Comparison of ENCODE assay signal across 26 cellular contexts in genomic region chr2:126685629-126686028, GRCh38. TPM values are rescaled to one million over a fixed set of nuclear protein-coding genes. Genes with fewer than 3 reads are reported as not detected.
DNase-seq lines count a peak whose midpoint lies in the region; ATAC-seq and TF ChIP-seq lines count a peak whose summit lies in the region.
"Had no signal": no experiment of that assay in that cellular context is flagged by ENCODE, and none has a peak within 500 bp of the region (broad histone marks: within the 10 kb centered on the region; RNA-seq: fewer than 3 reads in every experiment).

No MANE protein-coding gene starts in this region.

- CTCF ChIA-PET in activated naive CD4-positive, alpha-beta T cell treated with anti-CD3 and anti-CD28 coated beads, Interleukin-2, amount 10 ng/mL, durations not matched to agents 7 days and 5 days (lab: Charles Lee), result no interaction called here
- CTCF ChIA-PET in OCI-LY7 (lab: Charles Lee; ENCODE audit: unreplicated experiment), result no interaction called here

- no peaks in the 10 kb centered on the region for H3K27me3 ChIP-seq in parathyroid adenoma (ENCODE audit: control insufficient read depth, insufficient read depth, low read length)
- H3K27me3 ChIP-seq: SJSA1 had no signal

- peaks cover 62% of the 10 kb centered on the region for H3K36me3 ChIP-seq in OCI-LY7 (ENCODE audit: insufficient read depth, low read length)
- no peaks in the 10 kb centered on the region for H3K36me3 ChIP-seq in parathyroid adenoma (ENCODE audit: control insufficient read depth, insufficient read depth, low read length)
- H3K36me3 ChIP-seq: HAP-1, SJSA1 had no signal

- H3K4me3 Mint-ChIP-seq in activated naive CD4-positive, alpha-beta T cell treated with anti-CD3 and anti-CD28 coated beads, Interleukin-2, amount 10 ng/mL, durations not matched to agents 7 days and 5 days, result no peak overlapping the region
- H3K4me3 Mint-ChIP-seq in activated naive CD8-positive, alpha-beta T cell treated with anti-CD3 and anti-CD28 coated beads, Interleukin-2, amount 10 ng/mL, durations not matched to agents 7 days and 5 days, result no peak overlapping the region
- H3K4me3 Mint-ChIP-seq: HFFc6 had no signal

- H3K9me3 ChIP-seq in OCI-LY7 (ENCODE audit: low read length), result 0 out of 2 replicates have a peak, but pooled peaks cover 4% of the 10 kb centered on the region
- no peaks in the 10 kb centered on the region for H3K9me3 ChIP-seq in parathyroid adenoma (ENCODE audit: control insufficient read depth, low read length)
- H3K9me3 ChIP-seq: HAP-1, SJSA1 had no signal

- peak overlapping the region; percentile 72 for H3K27ac Mint-ChIP-seq in activated naive CD4-positive, alpha-beta T cell treated with anti-CD3 and anti-CD28 coated beads, Interleukin-2, amount 10 ng/mL, durations not matched to agents 7 days and 5 days
- H3K27ac Mint-ChIP-seq in activated naive CD4-positive, alpha-beta T cell treated with anti-CD3 and anti-CD28 coated beads, Interleukin-2, amount 50 U/mL, for 72 hours, result peak overlapping the region in 1 of 2 donors; percentile 42
- peak overlapping the region; percentile 83 for H3K27ac Mint-ChIP-seq in activated naive CD8-positive, alpha-beta T cell treated with anti-CD3 and anti-CD28 coated beads, Interleukin-2, amount 10 ng/mL, durations not matched to agents 7 days and 5 days
- H3K27ac Mint-ChIP-seq: HFFc6 had no signal

- peaks cover 18% of the 10 kb centered on the region for H3K4me1 ChIP-seq in OCI-LY7 (ENCODE audit: insufficient read depth, low read length, poor library complexity, severe bottlenecking)
- H3K4me1 ChIP-seq in parathyroid adenoma, result peaks cover 47% of the 10 kb centered on the region
- H3K4me1 ChIP-seq: HAP-1, SJSA1 had no signal

- peaks cover 83% of the 10 kb centered on the region for H3K36me3 Mint-ChIP-seq in activated naive CD4-positive, alpha-beta T cell treated with anti-CD3 and anti-CD28 coated beads, Interleukin-2, amount 10 ng/mL, durations not matched to agents 7 days and 5 days
- peaks cover 43 to 80% of the 10 kb centered on the region in 2 donors for H3K36me3 Mint-ChIP-seq in activated naive CD4-positive, alpha-beta T cell treated with anti-CD3 and anti-CD28 coated beads, Interleukin-2, amount 50 U/mL, for 72 hours
- H3K36me3 Mint-ChIP-seq in activated naive CD8-positive, alpha-beta T cell treated with anti-CD3 and anti-CD28 coated beads, Interleukin-2, amount 10 ng/mL, durations not matched to agents 7 days and 5 days, result peaks cover 72% of the 10 kb centered on the region

- no peaks in the 10 kb centered on the region for H3K27me3 Mint-ChIP-seq in activated naive CD4-positive, alpha-beta T cell treated with anti-CD3 and anti-CD28 coated beads, Interleukin-2, amount 10 ng/mL, durations not matched to agents 7 days and 5 days
- no peaks in the 10 kb centered on the region for H3K27me3 Mint-ChIP-seq in activated naive CD8-positive, alpha-beta T cell treated with anti-CD3 and anti-CD28 coated beads, Interleukin-2, amount 10 ng/mL, durations not matched to agents 7 days and 5 days

- H3K27ac ChIP-seq in OCI-LY7 (ENCODE audit: low read depth, low read length, poor library complexity, severe bottlenecking) (peak overlapping the region; percentile 57), parathyroid adenoma (peak overlapping the region; percentile 87)
- H3K27ac ChIP-seq: SJSA1 had no signal

- H4K20me1 ChIP-seq in OCI-LY7 (ENCODE audit: insufficient read depth, low read length), result no peaks in the 10 kb centered on the region

- no peak overlapping the region for H3K4me3 ChIP-seq in OCI-LY7 (ENCODE audit: low read depth, low read length, poor library complexity, severe bottlenecking)
- no peak overlapping the region for H3K4me3 ChIP-seq in parathyroid adenoma (ENCODE audit: low read depth, low read length)
- H3K4me3 ChIP-seq: HAP-1, SJSA1 had no signal

- no peak overlapping the region for H2AFZ ChIP-seq in OCI-LY7 (ENCODE audit: low read length)
- peak overlapping the region; percentile 59 for H2AFZ ChIP-seq in parathyroid adenoma

- no TSS peak for BruUV-seq in OCI-LY7 (replicated peaks; lab: Mats Ljungman, UMichigan)

- H3K9me3 Mint-ChIP-seq in activated naive CD4-positive, alpha-beta T cell treated with anti-CD3 and anti-CD28 coated beads, Interleukin-2, amount 10 ng/mL, durations not matched to agents 7 days and 5 days, result peaks cover 15% of the 10 kb centered on the region
- peaks cover 1 to 6% of the 10 kb centered on the region in 2 donors for H3K9me3 Mint-ChIP-seq in activated naive CD4-positive, alpha-beta T cell treated with anti-CD3 and anti-CD28 coated beads, Interleukin-2, amount 50 U/mL, for 72 hours
- peaks cover 9% of the 10 kb centered on the region for H3K9me3 Mint-ChIP-seq in activated naive CD8-positive, alpha-beta T cell treated with anti-CD3 and anti-CD28 coated beads, Interleukin-2, amount 10 ng/mL, durations not matched to agents 7 days and 5 days
- H3K9me3 Mint-ChIP-seq: HFFc6 had no signal

- H3K4me2 ChIP-seq in OCI-LY7 (ENCODE audit: low read length) (peak overlapping the region; percentile 26), parathyroid adenoma (ENCODE audit: low read length) (no peak overlapping the region)

- no peak for DNase-seq in activated naive CD4-positive, alpha-beta T cell treated with anti-CD3 and anti-CD28 coated beads, Interleukin-2, amount 10 ng/mL, durations not matched to agents 7 days and 5 days
- DNase-seq in activated naive CD4-positive, alpha-beta T cell treated with anti-CD3 and anti-CD28 coated beads, Interleukin-2, amount 50 U/mL, for 72 hours (ENCODE audit: low spot score in 2 of 2), result no peak
- peak; percentile 77 for DNase-seq in OCI-LY7 (ENCODE audit: low spot score)
- DNase-seq in activated naive CD8-positive, alpha-beta T cell treated with anti-CD3 and anti-CD28 coated beads, Interleukin-2, amount 10 ng/mL, durations not matched to agents 7 days and 5 days, result no peak
- DNase-seq in AG08396 (ENCODE audit: low spot score), result no peak
- DNase-seq in NCI-H1436 (lab: John Stamatoyannopoulos, UW), result no peak
- DNase-seq: 8988T, ACHN, COR-L47, DMS53, GOT3, HFFc6, KBM-7, NCI-H1105 treated with DMSO at 0.1 percent for 48 hours, NCI-H2029, NCI-H446 treated with DMSO at 0.1 percent for 48 hours, NCI-H526, NCI-H82, Right ventricle myocardium superior, RPMI8226 had no signal

- POLR2A ChIA-PET in OCI-LY7 (lab: Charles Lee), result interaction anchor here (1.1 to 1.2 kb wide), 2 partner anchors 22 to 46 kb away, joined by 3 read pairs; no protein-coding TSS in a partner anchor
- POLR2A ChIA-PET in activated naive CD8-positive, alpha-beta T cell treated with anti-CD3 and anti-CD28 coated beads, Interleukin-2, amount 10 ng/mL, durations not matched to agents 7 days and 5 days (lab: Charles Lee), result interaction anchor here (0.6 to 0.7 kb wide), 2 partner anchors 10 to 21 kb away, joined by 3 read pairs; no protein-coding TSS in a partner anchor

- ATAC-seq in activated naive CD4-positive, alpha-beta T cell treated with anti-CD3 and anti-CD28 coated beads, Interleukin-2, amount 50 U/mL, for 72 hours, result no peak
- ATAC-seq in activated naive CD8-positive, alpha-beta T cell treated with anti-CD3 and anti-CD28 coated beads, Interleukin-2, amount 10 ng/mL, durations not matched to agents 7 days and 5 days (ENCODE audit: low read depth), result peak; percentile 45
- ATAC-seq in HG02759 (IDR thresholded peaks at IDR 0.05; ENCODE audit: unreplicated experiment), result no peak

- no peaks in the 10 kb centered on the region for H3K9me2 ChIP-seq in OCI-LY7 (ENCODE audit: insufficient read depth, low read length)

- no peak overlapping the region for H3K9ac ChIP-seq in parathyroid adenoma

- intact Hi-C loops in OCI-LY7 (cut with micrococcal nuclease; ENCODE audit: unreplicated experiment), result no loop called here

- H3K4me1 Mint-ChIP-seq in activated naive CD4-positive, alpha-beta T cell treated with anti-CD3 and anti-CD28 coated beads, Interleukin-2, amount 10 ng/mL, durations not matched to agents 7 days and 5 days, result peaks cover 24% of the 10 kb centered on the region
- H3K4me1 Mint-ChIP-seq in activated naive CD8-positive, alpha-beta T cell treated with anti-CD3 and anti-CD28 coated beads, Interleukin-2, amount 10 ng/mL, durations not matched to agents 7 days and 5 days, result peaks cover 18% of the 10 kb centered on the region

- H3K79me2 ChIP-seq in OCI-LY7 (ENCODE audit: insufficient read depth, low read depth, low read length) (no peaks in the 10 kb centered on the region), parathyroid adenoma (no peaks in the 10 kb centered on the region)

- TF ChIP-seq CTCF in OCI-LY7 (conservative IDR thresholded peaks at IDR 0.05; ENCODE audit: low read length) (no peak), parathyroid adenoma (IDR thresholded peaks at IDR 0.05) (no peak)

RNA-seq across cellular contexts. Expression of gene GYPC, which starts 29.7 kb away (rescaled TPM):
- total RNA-seq in activated naive CD4-positive, alpha-beta T cell treated with anti-CD3 and anti-CD28 coated beads, Interleukin-2, amount 50 U/mL, for 72 hours, result 100 to 1,000 TPM; 111 to 161 TPM
- total RNA-seq in OCI-LY7 (2014; rRNA removed; shearing (Covaris generic)), result 117 and 154 TPM in 2 replicates
- total RNA-seq in OCI-LY7 (2022), result 96.4 and 107 TPM in 2 replicates
- total RNA-seq in activated naive CD8-positive, alpha-beta T cell treated with anti-CD3 and anti-CD28 coated beads, Interleukin-2, amount 10 ng/mL, durations not matched to agents 7 days and 5 days, result 100 to 1,000 TPM; 132 to 137 TPM
- total RNA-seq: HT-29, MCF 10A, SJSA1 had no signal
